ENCODE assay signal across 19 cellular contexts in genomic region chr21:45515241-45516061, GRCh38. TPM values are rescaled to one million over a fixed set of nuclear protein-coding genes. Genes with fewer than 3 reads are reported as not detected.
DNase-seq lines count a peak whose midpoint lies in the region; ATAC-seq and TF ChIP-seq lines count a peak whose summit lies in the region.
"Had no signal": no experiment of that assay in that cellular context is flagged by ENCODE, and none has a peak within 500 bp of the region (broad histone marks: within the 10 kb centered on the region; RNA-seq: fewer than 3 reads in every experiment).

No MANE protein-coding gene starts in this region.

- no peak overlapping the region for H3K56ac ChIP-seq in H9 (ENCODE audit: insufficient read length, low read depth, low read length)

- WGBS in H9 (ENCODE audit: extremely low coverage, insufficient read length, low lambda C conversion rate): no CpG with 5 or more reads among the region's 31 CpGs
- 94 to 95% (median 95%) methylated on average over 17 to 31 of the region's 31 CpGs for WGBS in heart left ventricle, 4 donors
- 94 to 100% methylated on average over 4 to 28 of the region's 31 CpGs for WGBS in body of pancreas, 2 donors

- TF ChIP-seq POLR2A in heart left ventricle (IDR thresholded peaks at IDR 0.05) (no peak), body of pancreas (IDR thresholded peaks at IDR 0.05) (no peak)

- no peaks in the 10 kb centered on the region for H3K23me2 ChIP-seq in H9 (ENCODE audit: insufficient read length, low read depth, low read length, poor library complexity, severe bottlenecking)

- H2AK5ac ChIP-seq in H9 (ENCODE audit: insufficient read length, low read length): no peak overlapping the region

- H3K79me1 ChIP-seq in H9 (ENCODE audit: insufficient read depth, low read depth, low read length, poor library complexity, severe bottlenecking): no peaks in the 10 kb centered on the region

- no peak overlapping the region for H4K5ac ChIP-seq in H9 (ENCODE audit: insufficient read length, low read depth, low read length)

- H3K27ac Mint-ChIP-seq in H9: no peak overlapping the region
- no peak overlapping the region for H3K27ac Mint-ChIP-seq in activated CD4-positive, alpha-beta T cell treated with anti-CD3 and anti-CD28 coated beads, Interleukin-2, amount 10 ng/mL, durations not matched to agents 24 days and 14 days
- H3K27ac Mint-ChIP-seq: naive thymus-derived CD8-positive, alpha-beta T cell had no signal

- TF ChIP-seq CTCF in 22Rv1 (IDR thresholded peaks at IDR 0.05) (no peak), H9 (conservative IDR thresholded peaks at IDR 0.05) (peak; percentile 41), heart left ventricle (IDR thresholded peaks at IDR 0.05) (no peak), neutrophil (IDR thresholded peaks at IDR 0.05) (no peak), body of pancreas (IDR thresholded peaks at IDR 0.05) (no peak)

- no peak overlapping the region for H3K23ac ChIP-seq in H9 (ENCODE audit: insufficient read length, low read depth, low read length)

- H3K27ac ChIP-seq in 22Rv1 (peak overlapping the region; percentile 94), H9 (ENCODE audit: insufficient read length, low read depth, low read length) (no peak overlapping the region), heart left ventricle (no peak overlapping the region), neutrophil (peak overlapping the region; percentile 93), body of pancreas (no peak overlapping the region)
- H3K27ac ChIP-seq: RWPE1 had no signal

- intact Hi-C loops in heart left ventricle (cut with DNase I): no loop called here
- intact Hi-C loops in activated CD4-positive, alpha-beta T cell treated with anti-CD3 and anti-CD28 coated beads, Interleukin-2, amount 10 ng/mL, durations not matched to agents 24 days and 14 days (cut with micrococcal nuclease): no loop called here
- intact Hi-C loops in body of pancreas (cut with DNase I): no loop called here

- H3K4me1 ChIP-seq in H9 (ENCODE audit: insufficient read depth, low read length): no peaks in the 10 kb centered on the region
- H3K4me1 ChIP-seq in heart left ventricle: peaks cover 0 to 9% (median 0%) of the 10 kb centered on the region in 12 donors
- peaks cover 82 to 87% of the 10 kb centered on the region in 2 experiments for H3K4me1 ChIP-seq in neutrophil (ENCODE audit: control insufficient read depth in 1 of 2, insufficient read depth in 1 of 2, low read depth in 1 of 2, low read length in 1 of 2)
- peaks cover 30% of the 10 kb centered on the region for H3K4me1 ChIP-seq in body of pancreas

- H3K36me3 ChIP-seq in heart left ventricle: peaks cover 0 to 28% (median 10%) of the 10 kb centered on the region in 9 donors
- H3K36me3 ChIP-seq in neutrophil: peaks cover 65% of the 10 kb centered on the region
- no peaks in the 10 kb centered on the region for H3K36me3 ChIP-seq in body of pancreas (replicated peaks in 1 of 2; ENCODE audit: insufficient read depth in 1 of 2, low read depth in 2 of 2)

- H3K4me1 Mint-ChIP-seq in H9: no peaks in the 10 kb centered on the region
- H3K4me1 Mint-ChIP-seq in activated CD4-positive, alpha-beta T cell treated with anti-CD3 and anti-CD28 coated beads, Interleukin-2, amount 10 ng/mL, durations not matched to agents 24 days and 14 days: peaks cover 14% of the 10 kb centered on the region

- no peak overlapping the region for H4K91ac ChIP-seq in H9 (ENCODE audit: insufficient read length, low read depth, low read length)

- H3K79me2 ChIP-seq in H9 (ENCODE audit: insufficient read depth, low read length): no peaks in the 10 kb centered on the region

- no peak overlapping the region for H3K18ac ChIP-seq in H9 (ENCODE audit: insufficient read length, low read depth, low read length)

- ATAC-seq in heart left ventricle: no peak
- no peak for ATAC-seq in body of pancreas
- ATAC-seq: naive thymus-derived CD8-positive, alpha-beta T cell had no signal

- H3K4ac ChIP-seq in H9 (ENCODE audit: low read depth, low read length): no peak overlapping the region

- peaks cover 6% of the 10 kb centered on the region for H3K27me3 Mint-ChIP-seq in H9 (ENCODE audit: low read depth)
- H3K27me3 Mint-ChIP-seq in activated CD4-positive, alpha-beta T cell treated with anti-CD3 and anti-CD28 coated beads, Interleukin-2, amount 10 ng/mL, durations not matched to agents 24 days and 14 days: no peaks in the 10 kb centered on the region
- H3K27me3 Mint-ChIP-seq: naive thymus-derived CD8-positive, alpha-beta T cell had no signal

- peaks cover 28 to 58% (median 56%) of the 10 kb centered on the region in 3 experiments for H3K36me3 Mint-ChIP-seq in H9 (ENCODE audit: insufficient read depth in 1 of 3, low read depth in 3 of 3)
- H3K36me3 Mint-ChIP-seq in activated CD4-positive, alpha-beta T cell treated with anti-CD3 and anti-CD28 coated beads, Interleukin-2, amount 10 ng/mL, durations not matched to agents 24 days and 14 days (ENCODE audit: low read depth): peaks cover 47% of the 10 kb centered on the region

- no peak overlapping the region for H2AFZ ChIP-seq in H9 (ENCODE audit: low read length)

- no peaks in the 10 kb centered on the region for H3K27me3 ChIP-seq in H9 (ENCODE audit: insufficient read depth, low read length)
- H3K27me3 ChIP-seq in heart left ventricle: no peaks in the 10 kb centered on the region
- H3K27me3 ChIP-seq in neutrophil: no peaks in the 10 kb centered on the region
- no peaks in the 10 kb centered on the region for H3K27me3 ChIP-seq in body of pancreas

- H3T11ph ChIP-seq in H9 (ENCODE audit: low read length): no peak overlapping the region

- peaks cover 28% of the 10 kb centered on the region in 2 experiments for H3K9me3 Mint-ChIP-seq in H9
- peaks cover 18% of the 10 kb centered on the region for H3K9me3 Mint-ChIP-seq in activated CD4-positive, alpha-beta T cell treated with anti-CD3 and anti-CD28 coated beads, Interleukin-2, amount 10 ng/mL, durations not matched to agents 24 days and 14 days

- no peaks in the 10 kb centered on the region for H4K20me1 ChIP-seq in H9 (ENCODE audit: control insufficient read depth, insufficient read depth, insufficient read length)

- no peak overlapping the region for H2BK20ac ChIP-seq in H9 (ENCODE audit: low read depth, low read length, poor library complexity, severe bottlenecking)

- H2BK5ac ChIP-seq in H9 (ENCODE audit: insufficient read length, low read length): no peak overlapping the region

- H3K9me3 ChIP-seq in H9 (ENCODE audit: control insufficient read depth, low read depth, low read length): peaks cover 3% of the 10 kb centered on the region
- H3K9me3 ChIP-seq in heart left ventricle: peaks cover 0 to 30% (median 20%) of the 10 kb centered on the region in 12 donors
- H3K9me3 ChIP-seq in neutrophil: no peaks in the 10 kb centered on the region
- no peaks in the 10 kb centered on the region for H3K9me3 ChIP-seq in body of pancreas

- no peak overlapping the region for H2BK15ac ChIP-seq in H9 (ENCODE audit: low read depth, low read length)

- H3K4me3 ChIP-seq in heart left ventricle (no peak overlapping the region), neutrophil (ENCODE audit: low read depth in 1 of 2, low read length in 1 of 2) (peak overlapping the region in 1 of 2 experiments; percentile 28), body of pancreas (no peak overlapping the region)

- no peak overlapping the region for H3K4me2 ChIP-seq in H9 (ENCODE audit: insufficient read depth, insufficient read length, low read length)

- DNase-seq in H9 (peak; percentile 65), heart left ventricle (peak in 3 of 5 donors; percentile 19 to 64 (median 22)), NCI-H1417 (lab: John Stamatoyannopoulos, UW) (no peak), OCI-M1 (lab: John Stamatoyannopoulos, UW) (no peak), body of pancreas (no peak)
- DNase-seq in activated CD4-positive, alpha-beta T cell treated with anti-CD3 and anti-CD28 coated beads, Interleukin-2, amount 10 ng/mL, durations not matched to agents 24 days and 14 days: no peak
- DNase-seq: activated CD4-positive, alpha-beta T cell treated with anti-CD3 and anti-CD28 coated beads, Interleukin-2, amount 50 U/mL, for 4 hours; activated naive CD4-positive, alpha-beta T cell; activated T-cell treated with anti-CD3 and anti-CD28 coated beads for 4 hours; DMS79 treated with DMSO at 0.1 percent for 48 hours; mesenchymal stem cell; NCI-H1930; NK-92 treated with Interleukin-12 subunit alpha and Interleukin-12 subunit beta, amount 100 ng/mL, for 24 hours; stimulated activated CD8-positive, alpha-beta memory T cell treated with anti-CD3 and anti-CD28 coated beads, Interleukin-4, amount 100 ng/mL, for 48 hours; substantia nigra had no signal

- no peak overlapping the region for H3K14ac ChIP-seq in H9 (ENCODE audit: insufficient read depth, low read length)

- no peak overlapping the region for H4K8ac ChIP-seq in H9 (replicated peaks; ENCODE audit: insufficient read length, low read depth, low read length)

- H3K9ac ChIP-seq in H9 (ENCODE audit: extremely low read depth, insufficient read length, low read length): no peak overlapping the region

- H2BK120ac ChIP-seq in H9 (ENCODE audit: low read depth, low read length, poor library complexity, severe bottlenecking): no peak overlapping the region

- no peak overlapping the region for H2BK12ac ChIP-seq in H9 (ENCODE audit: insufficient read length, low read depth, low read length)

- no peak overlapping the region for H3K4me3 Mint-ChIP-seq in H9
- no peak overlapping the region for H3K4me3 Mint-ChIP-seq in activated CD4-positive, alpha-beta T cell treated with anti-CD3 and anti-CD28 coated beads, Interleukin-2, amount 10 ng/mL, durations not matched to agents 24 days and 14 days
- H3K4me3 Mint-ChIP-seq: naive thymus-derived CD8-positive, alpha-beta T cell had no signal

RNA-seq across cellular contexts. Expression of gene SLC19A1, which starts 26.8 kb away (rescaled TPM):
- total RNA-seq in H9 (2021): 31.4 and 32.4 TPM in 2 replicates
- total RNA-seq in heart left ventricle: 1 to 10 TPM; 2.4 to 7.0 (median 3.0) TPM
- polyA plus RNA-seq in heart left ventricle: 1 to 10 TPM; 3.5 to 4.3 TPM
- total RNA-seq in activated CD4-positive, alpha-beta T cell treated with anti-CD3 and anti-CD28 coated beads, Interleukin-2, amount 10 ng/mL, durations not matched to agents 24 days and 14 days: 100 and 102 TPM in 2 replicates
- total RNA-seq in body of pancreas: 1 to 10 TPM; 2.6 to 7.0 TPM

Comparison
In these comparisons a context has a peak if more than half of its experiments do, and no peak if none do; other contexts are left out.
1. H3K27ac ChIP-seq: peak in 22Rv1 (single experiment) and neutrophil (single experiment); none in H9 (single experiment), heart left ventricle (0 of 12) and body of pancreas (0 of 4).
2. DNase-seq: peak in H9 (single experiment) and heart left ventricle (3 of 5); none in NCI-H1417 (0 of 3), OCI-M1 (single experiment), activated CD4-positive, alpha-beta T cell treated with anti-CD3 and anti-CD28 coated beads, Interleukin-2, amount 10 ng/mL, durations not matched to agents 24 days and 14 days (single experiment) and body of pancreas (0 of 4).